In the genomic region with DNA sequence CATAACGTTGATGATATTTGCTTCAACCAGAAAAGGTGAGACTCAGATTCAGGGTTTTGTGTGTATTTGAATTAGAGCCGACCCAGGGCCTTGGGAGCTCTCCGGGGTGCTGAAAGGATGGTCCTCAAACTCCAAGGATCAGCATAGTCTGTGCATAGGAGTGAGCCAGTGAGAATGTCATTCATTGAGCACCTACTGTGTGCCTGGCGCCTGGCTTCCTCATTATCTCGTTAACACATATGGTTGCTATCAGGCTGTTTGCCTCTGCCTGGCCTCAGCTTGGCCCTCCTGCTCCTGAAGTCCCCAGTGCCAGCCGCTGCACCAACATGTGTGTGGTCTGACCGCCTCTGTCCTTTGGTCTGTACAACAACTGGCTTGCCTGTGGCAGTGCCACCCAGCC, we compare ENCODE assay signal across 12 cellular contexts. TPM values are rescaled to one million over a fixed set of nuclear protein-coding genes. Genes with fewer than 3 reads are reported as not detected.
DNase-seq lines count a peak whose midpoint lies in the region; ATAC-seq and TF ChIP-seq lines count a peak whose summit lies in the region.
"Had no signal": no experiment of that assay in that cellular context is flagged by ENCODE, and none has a peak within 500 bp of the region (broad histone marks: within the 10 kb centered on the region; RNA-seq: fewer than 3 reads in every experiment).

No MANE protein-coding gene starts in this region.

- CTCF ChIA-PET in activated CD8-positive, alpha-beta T cell treated with anti-CD3 and anti-CD28 coated beads for 36 hours (lab: Charles Lee): interaction anchor here (1.1 to 2.1 kb wide), 2 partner anchors 26 to 106 kb away, joined by 3 to 7 read pairs; no protein-coding TSS in a partner anchor

- no peak overlapping the region for H3K4me3 ChIP-seq in CD4-positive, CD25-positive, alpha-beta regulatory T cell (ENCODE audit: low read depth, low read length)

- H3K27me3 ChIP-seq in CD4-positive, CD25-positive, alpha-beta regulatory T cell (ENCODE audit: control insufficient read depth, insufficient read depth, low read length): peaks cover 23% of the 10 kb centered on the region

- H3K4me3 Mint-ChIP-seq in CD4-positive, CD25-positive, alpha-beta regulatory T cell: no peak overlapping the region
- no peak overlapping the region for H3K4me3 Mint-ChIP-seq in activated CD8-positive, alpha-beta T cell treated with anti-CD3 and anti-CD28 coated beads for 36 hours
- no peak overlapping the region for H3K4me3 Mint-ChIP-seq in activated T-cell treated with anti-CD3 and anti-CD28 coated beads, Interleukin-2, amount 50 U/mL, for 4 hours
- H3K4me3 Mint-ChIP-seq: type B pancreatic cell had no signal

- H3K9me3 ChIP-seq in CD4-positive, CD25-positive, alpha-beta regulatory T cell (ENCODE audit: control insufficient read depth in 2 of 2, low read length in 2 of 2): peaks cover 3 to 6% of the 10 kb centered on the region in 2 experiments

- H3K27ac Mint-ChIP-seq in CD4-positive, CD25-positive, alpha-beta regulatory T cell: no peak overlapping the region
- H3K27ac Mint-ChIP-seq in activated CD8-positive, alpha-beta T cell treated with anti-CD3 and anti-CD28 coated beads for 36 hours: no peak overlapping the region
- H3K27ac Mint-ChIP-seq: type B pancreatic cell had no signal

- intact Hi-C loops in activated CD8-positive, alpha-beta T cell treated with anti-CD3 and anti-CD28 coated beads for 36 hours (cut with micrococcal nuclease): no loop called here

- peaks cover 0 to 10% (median 1%) of the 10 kb centered on the region in 7 donors for H3K9me3 Mint-ChIP-seq in CD4-positive, CD25-positive, alpha-beta regulatory T cell
- peaks cover 4% of the 10 kb centered on the region for H3K9me3 Mint-ChIP-seq in activated CD8-positive, alpha-beta T cell treated with anti-CD3 and anti-CD28 coated beads for 36 hours
- H3K9me3 Mint-ChIP-seq in activated T-cell treated with anti-CD3 and anti-CD28 coated beads, Interleukin-2, amount 50 U/mL, for 4 hours: no peaks in the 10 kb centered on the region
- H3K9me3 Mint-ChIP-seq: type B pancreatic cell had no signal

- peak in 2 of 3 donors; percentile 11 to 21 for DNase-seq in CD4-positive, CD25-positive, alpha-beta regulatory T cell
- DNase-seq in HPDE6-E6E7 (ENCODE audit: extremely low spot score) (peak; percentile 9), left kidney (ENCODE audit: low read depth, low spot score) (peak; percentile 85), NCI-H2029 treated with DMSO at 0.1 percent for 48 hours (lab: John Stamatoyannopoulos, UW) (no peak), NCI-H2171 (lab: John Stamatoyannopoulos, UW) (no peak)
- DNase-seq in activated CD8-positive, alpha-beta T cell treated with anti-CD3 and anti-CD28 coated beads for 36 hours: peak; percentile 40
- DNase-seq in activated T-cell treated with anti-CD3 and anti-CD28 coated beads, Interleukin-2, amount 50 U/mL, for 4 hours: no peak
- DNase-seq: effector memory CD4-positive, alpha-beta T cell; stimulated activated CD4-positive, alpha-beta T cell treated with anti-CD3 and anti-CD28 coated beads, Interleukin-15, amount 100 ng/mL, for 24 hours had no signal

- no peak overlapping the region for H3K27ac ChIP-seq in CD4-positive, CD25-positive, alpha-beta regulatory T cell (ENCODE audit: insufficient read depth, low read length, poor library complexity, severe bottlenecking)

- peaks cover 30% of the 10 kb centered on the region for H3K27me3 Mint-ChIP-seq in CD4-positive, CD25-positive, alpha-beta regulatory T cell
- H3K27me3 Mint-ChIP-seq in activated CD8-positive, alpha-beta T cell treated with anti-CD3 and anti-CD28 coated beads for 36 hours: peaks cover 31% of the 10 kb centered on the region
- peaks cover 40% of the 10 kb centered on the region for H3K27me3 Mint-ChIP-seq in activated T-cell treated with anti-CD3 and anti-CD28 coated beads, Interleukin-2, amount 50 U/mL, for 4 hours (ENCODE audit: low read depth)

- no peaks in the 10 kb centered on the region for H3K36me3 Mint-ChIP-seq in CD4-positive, CD25-positive, alpha-beta regulatory T cell
- H3K36me3 Mint-ChIP-seq in activated CD8-positive, alpha-beta T cell treated with anti-CD3 and anti-CD28 coated beads for 36 hours (ENCODE audit: low read depth): no peaks in the 10 kb centered on the region
- no peaks in the 10 kb centered on the region for H3K36me3 Mint-ChIP-seq in activated T-cell treated with anti-CD3 and anti-CD28 coated beads, Interleukin-2, amount 50 U/mL, for 4 hours (ENCODE audit: insufficient read depth)
- H3K36me3 Mint-ChIP-seq: type B pancreatic cell had no signal

- no peak for ATAC-seq in CD4-positive, CD25-positive, alpha-beta regulatory T cell (ENCODE audit: low read depth in 2 of 2)
- no peak for ATAC-seq in activated CD8-positive, alpha-beta T cell treated with anti-CD3 and anti-CD28 coated beads for 36 hours
- ATAC-seq in activated T-cell treated with anti-CD3 and anti-CD28 coated beads, Interleukin-2, amount 50 U/mL, for 4 hours: no peak
- no peak for ATAC-seq in GM19328 (IDR thresholded peaks at IDR 0.05; ENCODE audit: unreplicated experiment)

- no peak for TF ChIP-seq CTCF in activated CD8-positive, alpha-beta T cell treated with anti-CD3 and anti-CD28 coated beads for 36 hours (IDR thresholded peaks at IDR 0.05)

- POLR2A ChIA-PET in activated CD8-positive, alpha-beta T cell treated with anti-CD3 and anti-CD28 coated beads for 36 hours (lab: Charles Lee): no interaction called here

- H3K4me1 Mint-ChIP-seq in CD4-positive, CD25-positive, alpha-beta regulatory T cell: peaks cover 0 to 7% (median under 1%) of the 10 kb centered on the region in 4 donors
- no peaks in the 10 kb centered on the region for H3K4me1 Mint-ChIP-seq in activated CD8-positive, alpha-beta T cell treated with anti-CD3 and anti-CD28 coated beads for 36 hours (ENCODE audit: low read depth)
- H3K4me1 Mint-ChIP-seq in activated T-cell treated with anti-CD3 and anti-CD28 coated beads, Interleukin-2, amount 50 U/mL, for 4 hours (ENCODE audit: low read depth): no peaks in the 10 kb centered on the region

- peaks cover 4% of the 10 kb centered on the region for H3K4me1 ChIP-seq in CD4-positive, CD25-positive, alpha-beta regulatory T cell (ENCODE audit: control insufficient read depth, insufficient read depth, low read length, poor library complexity, severe bottlenecking)

- H3K36me3 ChIP-seq in CD4-positive, CD25-positive, alpha-beta regulatory T cell (ENCODE audit: control insufficient read depth, insufficient read depth, low read length): no peaks in the 10 kb centered on the region

RNA-seq across cellular contexts. Expression of a gene that starts 25.1 kb away (rescaled TPM):
- 39.7 TPM for total RNA-seq in CD4-positive, CD25-positive, alpha-beta regulatory T cell
- polyA plus RNA-seq in CD4-positive, CD25-positive, alpha-beta regulatory T cell: 10 to 100 TPM; 18.7 to 33.7 (median 26.3) TPM
- total RNA-seq in activated CD8-positive, alpha-beta T cell treated with anti-CD3 and anti-CD28 coated beads for 36 hours: 1 to 10 TPM; 5.6 to 6.3 TPM
- total RNA-seq in activated T-cell treated with anti-CD3 and anti-CD28 coated beads, Interleukin-2, amount 50 U/mL, for 4 hours: 1 to 10 TPM; 1.1 to 3.7 (median 3.3) TPM
- total RNA-seq: lower leg skin had no signal

RNA-seq across cellular contexts. Expression of a gene that starts 44.2 kb away (rescaled TPM):
- 3.8 TPM for total RNA-seq in CD4-positive, CD25-positive, alpha-beta regulatory T cell
- polyA plus RNA-seq in CD4-positive, CD25-positive, alpha-beta regulatory T cell: 1 to 10 TPM; 2.5 to 4.2 (median 3.4) TPM
- 1 to 10 TPM; 1.8 to 2.8 TPM for total RNA-seq in activated CD8-positive, alpha-beta T cell treated with anti-CD3 and anti-CD28 coated beads for 36 hours
- total RNA-seq in activated T-cell treated with anti-CD3 and anti-CD28 coated beads, Interleukin-2, amount 50 U/mL, for 4 hours: 1 to 10 TPM; 7.0 to 7.7 (median 7.3) TPM

Comparison
In these comparisons a context has a peak if more than half of its experiments do, and no peak if none do; other contexts are left out.
1. DNase-seq: peak in CD4-positive, CD25-positive, alpha-beta regulatory T cell (2 of 3), HPDE6-E6E7 (single experiment), activated CD8-positive, alpha-beta T cell treated with anti-CD3 and anti-CD28 coated beads for 36 hours (single experiment) and left kidney (single experiment); none in activated T-cell treated with anti-CD3 and anti-CD28 coated beads, Interleukin-2, amount 50 U/mL, for 4 hours (single experiment), NCI-H2029 treated with DMSO at 0.1 percent for 48 hours (single experiment) and NCI-H2171 (single experiment).